8 cellular contexts compared by ENCODE assay signal in the genomic region with DNA sequence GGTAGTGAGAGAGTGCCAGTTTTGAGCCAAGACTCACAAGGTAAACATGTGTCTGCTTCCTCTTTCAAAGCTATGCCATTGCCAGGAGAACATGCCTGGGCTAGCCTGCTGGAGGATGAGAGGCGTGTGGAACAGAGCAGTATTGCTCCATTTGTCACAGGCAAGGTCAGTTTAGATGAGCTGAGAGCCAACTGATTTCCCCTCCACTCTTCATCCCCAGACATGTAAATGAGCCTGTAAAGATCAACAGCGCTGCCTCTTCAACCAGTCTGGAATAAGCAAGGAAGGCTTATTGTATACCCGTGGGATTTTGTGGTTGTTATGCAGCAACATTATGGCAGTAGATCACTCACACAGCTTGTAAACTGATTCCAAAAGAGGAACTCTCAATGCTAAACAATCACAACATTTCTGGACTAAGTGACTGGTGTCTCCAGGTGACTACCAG. TPM values are rescaled to one million over a fixed set of nuclear protein-coding genes. Genes with fewer than 3 reads are reported as not detected.
DNase-seq lines count a peak whose midpoint lies in the region; ATAC-seq and TF ChIP-seq lines count a peak whose summit lies in the region.

No MANE protein-coding gene starts in this region.

- no peak overlapping the region for H3K23ac ChIP-seq in mesenchymal stem cell (ENCODE audit: low read length in 2 of 2)

- peak overlapping the region; percentile 58 to 76 for H3K18ac ChIP-seq in mesenchymal stem cell (ENCODE audit: low read depth in 1 of 2, low read length in 2 of 2)

- no peak overlapping the region for H4K91ac ChIP-seq in mesenchymal stem cell (ENCODE audit: low read length)

- no peak overlapping the region for H2BK15ac ChIP-seq in mesenchymal stem cell (ENCODE audit: low read depth, poor library complexity, severe bottlenecking)

- H2BK12ac ChIP-seq in mesenchymal stem cell (ENCODE audit: low read length in 2 of 2), result peak overlapping the region in 1 of 2 experiments; percentile 3

- no peak overlapping the region for H3K4me2 ChIP-seq in mesenchymal stem cell (ENCODE audit: low read length, poor library complexity, severe bottlenecking)

- WGBS in mesenchymal stem cell, result 45% methylated on average over 1 of the region's 3 CpGs

- H3K9me3 ChIP-seq in mesenchymal stem cell (ENCODE audit: control insufficient read depth, low read length) (no peaks in the 10 kb centered on the region), right atrium auricular region (no peaks in the 10 kb centered on the region)

- peak overlapping the region; percentile 78 for H4K8ac ChIP-seq in mesenchymal stem cell (ENCODE audit: low read length)

- TF ChIP-seq CTCF in right atrium auricular region (IDR thresholded peaks at IDR 0.05), result no peak

- H3K9ac ChIP-seq in mesenchymal stem cell (ENCODE audit: low read length), result peak overlapping the region; percentile 55

- H3K4me1 ChIP-seq in mesenchymal stem cell (ENCODE audit: control insufficient read depth, insufficient read depth, low read depth, low read length), result peaks cover 6% of the 10 kb centered on the region
- no peaks in the 10 kb centered on the region for H3K4me1 ChIP-seq in right atrium auricular region

- peak overlapping the region; percentile 15 for H2BK5ac ChIP-seq in mesenchymal stem cell (ENCODE audit: low read depth, low read length, poor library complexity, severe bottlenecking)

- no peaks in the 10 kb centered on the region for H3K79me1 ChIP-seq in mesenchymal stem cell (replicated peaks; ENCODE audit: low read length, poor library complexity, severe bottlenecking)

- no peak overlapping the region for H3K27ac ChIP-seq in mesenchymal stem cell (ENCODE audit: low read length, poor library complexity, severe bottlenecking)
- no peak overlapping the region for H3K27ac ChIP-seq in right atrium auricular region

- ATAC-seq in GM18870 (IDR thresholded peaks at IDR 0.05; ENCODE audit: unreplicated experiment) (peak; percentile 66), HG03432 (IDR thresholded peaks at IDR 0.05; ENCODE audit: unreplicated experiment) (peak; percentile 94), HG03139 (IDR thresholded peaks at IDR 0.05; ENCODE audit: unreplicated experiment) (no peak)

- peak; percentile 97 for DNase-seq in SHP77 treated with DMSO at 0.1 percent for 48 hours (lab: John Stamatoyannopoulos, UW)
- DNase-seq in mesenchymal stem cell, result peak; percentile 93
- DNase-seq in pons (ENCODE audit: low spot score), result no peak
- DNase-seq in right atrium auricular region (ENCODE audit: low spot score), result no peak
- DNase-seq in activated CD4-positive, alpha-beta T cell treated with anti-CD3 and anti-CD28 coated beads, Interleukin-2, amount 50 U/mL, for 48 hours, result no peak

- H3K27me3 ChIP-seq in mesenchymal stem cell (ENCODE audit: control insufficient read depth in 1 of 2, insufficient read depth in 1 of 2, low read length in 2 of 2) (peaks cover 9 to 34% of the 10 kb centered on the region in 2 experiments), right atrium auricular region (no peaks in the 10 kb centered on the region)

- H3K36me3 ChIP-seq in mesenchymal stem cell (ENCODE audit: control insufficient read depth in 1 of 2, insufficient read depth in 2 of 2, low read depth in 1 of 2, low read length in 2 of 2), result no peaks in the 10 kb centered on the region
- H3K36me3 ChIP-seq in right atrium auricular region, result no peaks in the 10 kb centered on the region

- no peak overlapping the region for H2BK120ac ChIP-seq in mesenchymal stem cell (ENCODE audit: low read depth, low read length)

- H2AK5ac ChIP-seq in mesenchymal stem cell (ENCODE audit: low read length, severe bottlenecking), result no peak overlapping the region

- H3K4me3 ChIP-seq in mesenchymal stem cell (ENCODE audit: insufficient read depth in 1 of 2, low read depth in 1 of 2, low read length in 2 of 2) (no peak overlapping the region), right atrium auricular region (no peak overlapping the region)

- peak overlapping the region in 1 of 2 experiments; percentile 45 for H3K4ac ChIP-seq in mesenchymal stem cell (ENCODE audit: low read depth in 1 of 2, low read length in 2 of 2)

- no peak overlapping the region for H2AFZ ChIP-seq in mesenchymal stem cell (ENCODE audit: low read depth, low read length)

- H3K14ac ChIP-seq in mesenchymal stem cell (ENCODE audit: low read length in 2 of 2), result no peak overlapping the region

RNA-seq across cellular contexts. Expression of gene GDNF, which starts 8.2 kb away (rescaled TPM):
- 7.8 TPM for polyA plus RNA-seq in mesenchymal stem cell (2013, experiment 1 of 2)
- 7.9 TPM for polyA plus RNA-seq in mesenchymal stem cell (2013, experiment 2 of 2)
- under 1 TPM; 0.19 to 0.31 TPM for total RNA-seq in right atrium auricular region

Comparison
In these comparisons a context has a peak if more than half of its experiments do, and no peak if none do; other contexts are left out.
1. DNase-seq: peak in SHP77 treated with DMSO at 0.1 percent for 48 hours (single experiment) and mesenchymal stem cell (single experiment); none in pons (single experiment), right atrium auricular region (single experiment) and activated CD4-positive, alpha-beta T cell treated with anti-CD3 and anti-CD28 coated beads, Interleukin-2, amount 50 U/mL, for 48 hours (0 of 2).